Comparison of ENCODE assay signal across 9 cellular contexts in genomic region chr2:198054299-198054698, GRCh38.
DNase-seq lines count a peak whose midpoint lies in the region; ATAC-seq and TF ChIP-seq lines count a peak whose summit lies in the region.
"Had no signal": no experiment of that assay in that cellular context is flagged by ENCODE, and none has a peak within 500 bp of the region (broad histone marks: within the 10 kb centered on the region; RNA-seq: fewer than 3 reads in every experiment).

No MANE protein-coding gene starts in this region.

- H3K4me1 Mint-ChIP-seq in GM23338 = no peaks in the 10 kb centered on the region
- H3K4me1 Mint-ChIP-seq: activated B cell treated with CpG ODN at 0.5 μM for 24 hours had no signal

- intact Hi-C loops in adrenal gland (cut with DNase I) = no loop called here

- H3K4me3 Mint-ChIP-seq in GM23338 = no peak overlapping the region
- H3K4me3 Mint-ChIP-seq: activated B cell treated with CpG ODN at 0.5 μM for 24 hours had no signal

- peak; percentile 58 for TF ChIP-seq CTCF in GM10266 (IDR thresholded peaks at IDR 0.05; ENCODE audit: control insufficient read depth, insufficient read depth, low read depth, missing control alignments)
- TF ChIP-seq CTCF in GM23338 (conservative IDR thresholded peaks at IDR 0.05; ENCODE audit: low read depth in 2 of 2) = peak; percentile 64 to 81
- peak; percentile 22 to 45 (median 34) for TF ChIP-seq CTCF in adrenal gland (IDR thresholded peaks at IDR 0.05)
- peak; percentile 49 for TF ChIP-seq CTCF in kidney epithelial cell (IDR thresholded peaks at IDR 0.05; ENCODE audit: insufficient read depth, low read length, poor library complexity, severe bottlenecking)

- no peaks in the 10 kb centered on the region for H3K27me3 Mint-ChIP-seq in GM23338 (ENCODE audit: insufficient read depth, low read depth, poor library complexity)
- H3K27me3 Mint-ChIP-seq: activated B cell treated with CpG ODN at 0.5 μM for 24 hours had no signal

- H3K4me1 ChIP-seq in GM23338 (ENCODE audit: insufficient read depth) = no peaks in the 10 kb centered on the region
- H3K4me1 ChIP-seq in adrenal gland (replicated peaks in 1 of 2) = peaks cover 0 to 8% of the 10 kb centered on the region in 2 donors

- peak; percentile 35 for DNase-seq in GM10266 (ENCODE audit: extremely low spot score)
- peak; percentile 74 for DNase-seq in GM23338 (ENCODE audit: low spot score)
- DNase-seq in OCI-M1 (lab: John Stamatoyannopoulos, UW) = peak; percentile 42
- DNase-seq in adrenal gland = peak in 6 of 7 donors; percentile 19 to 62 (median 34)
- DNase-seq in kidney epithelial cell (ENCODE audit: low read depth) = no peak
- DNase-seq in stimulated activated CD8-positive, alpha-beta memory T cell treated with anti-CD3 and anti-CD28 coated beads, Interleukin-4, amount 100 ng/mL, for 24 hours (ENCODE audit: low read depth) = peak; percentile 4
- DNase-seq in NCI-H524 treated with DMSO at 0.1 percent for 48 hours (lab: John Stamatoyannopoulos, UW) = no peak
- no peak for DNase-seq in NCI-H748 treated with DMSO at 0.1 percent for 48 hours (lab: John Stamatoyannopoulos, UW)
- DNase-seq: activated B cell treated with CpG ODN at 0.5 μM for 24 hours had no signal

- WGBS in adrenal gland, 4 donors = 60 to 87% (median 75%) methylated on average over 1 of the region's 1 CpG

- H3K9me3 ChIP-seq in adrenal gland (replicated peaks in 1 of 3) = no peaks in the 10 kb centered on the region

- H3K36me3 Mint-ChIP-seq in GM23338 (ENCODE audit: low read depth) = no peaks in the 10 kb centered on the region

- no peak for TF ChIP-seq POLR2A in adrenal gland (IDR thresholded peaks at IDR 0.05)

- H3K27ac ChIP-seq in GM23338 (ENCODE audit: low read depth) = no peak overlapping the region
- H3K27ac ChIP-seq in adrenal gland = no peak overlapping the region

- no peak overlapping the region for H3K27ac Mint-ChIP-seq in GM23338
- H3K27ac Mint-ChIP-seq: activated B cell treated with CpG ODN at 0.5 μM for 24 hours had no signal

- H3F3A ChIP-seq in GM23338 (replicated peaks; ENCODE audit: low read depth) = no peaks in the 10 kb centered on the region

- H3K4me2 ChIP-seq in GM23338 = no peak overlapping the region

- H3K36me3 ChIP-seq in GM23338 (ENCODE audit: insufficient read depth) (no peaks in the 10 kb centered on the region), adrenal gland (replicated peaks in 1 of 2) (no peaks in the 10 kb centered on the region), kidney epithelial cell (ENCODE audit: control insufficient read depth, insufficient read depth, low read length) (no peaks in the 10 kb centered on the region)

- no peaks in the 10 kb centered on the region for H3K27me3 ChIP-seq in GM23338 (ENCODE audit: insufficient read depth)
- H3K27me3 ChIP-seq in adrenal gland = no peaks in the 10 kb centered on the region
- no peaks in the 10 kb centered on the region for H3K27me3 ChIP-seq in kidney epithelial cell (ENCODE audit: control insufficient read depth, insufficient read depth, low read length)

- H3K4me3 ChIP-seq in GM23338 (no peak overlapping the region), adrenal gland (no peak overlapping the region), kidney epithelial cell (ENCODE audit: low read depth, low read length) (no peak overlapping the region)

- H2AFZ ChIP-seq in GM23338 = no peak overlapping the region

- no peaks in the 10 kb centered on the region for H4K20me1 ChIP-seq in GM23338 (replicated peaks; ENCODE audit: insufficient read depth)

- 0 out of 2 replicates have a peak, but pooled peaks cover 2% of the 10 kb centered on the region for H3K9me2 ChIP-seq in GM23338 (ENCODE audit: insufficient read depth)

- ATAC-seq in GM23338 = peak; percentile 95

- H3K79me2 ChIP-seq in GM23338 (replicated peaks; ENCODE audit: insufficient read depth) = no peaks in the 10 kb centered on the region

- no peaks in the 10 kb centered on the region for H3K9me3 Mint-ChIP-seq in GM23338
- H3K9me3 Mint-ChIP-seq: activated B cell treated with CpG ODN at 0.5 μM for 24 hours had no signal

TF ChIP-seq in GM23338, 12 proteins besides CTCF, POLR2A, EP300 and RAD21:
- no peak for TF ChIP-seq ETS1 (IDR thresholded peaks at IDR 0.05)
- TF ChIP-seq ZNF114 (CRISPR knock-in tag; IDR thresholded peaks at IDR 0.05) = no peak

Comparison
In these comparisons a context has a peak if more than half of its experiments do, and no peak if none do; other contexts are left out.
1. DNase-seq: peak in GM10266 (single experiment), GM23338 (single experiment), OCI-M1 (single experiment), adrenal gland (6 of 7) and stimulated activated CD8-positive, alpha-beta memory T cell treated with anti-CD3 and anti-CD28 coated beads, Interleukin-4, amount 100 ng/mL, for 24 hours (single experiment); none in kidney epithelial cell (single experiment), NCI-H524 treated with DMSO at 0.1 percent for 48 hours (single experiment) and NCI-H748 treated with DMSO at 0.1 percent for 48 hours (single experiment).
2. Peak in every context shown above with its lines, with median percentiles within 50 percentile points of each other: CTCF ChIP-seq.